13 cellular contexts compared by ENCODE assay signal in the genomic region with DNA sequence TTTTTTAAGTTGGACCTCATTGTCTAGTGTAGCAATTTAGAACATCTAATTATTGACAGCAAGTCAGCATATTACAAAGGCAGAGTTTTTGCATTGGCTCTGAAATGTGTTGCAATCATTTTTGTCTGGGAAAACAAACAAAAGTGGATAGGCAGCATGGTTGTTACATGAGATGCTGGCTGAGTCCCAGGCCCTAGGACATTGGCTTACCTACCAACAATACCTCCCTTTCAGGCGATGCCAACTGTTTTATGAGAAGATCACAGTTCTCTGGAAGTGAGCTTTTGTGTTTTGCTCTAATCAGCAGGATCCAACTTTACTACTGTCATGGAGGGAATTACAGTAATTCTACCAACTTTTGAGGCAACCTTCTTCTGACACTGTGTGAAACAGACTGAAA.
DNase-seq lines count a peak whose midpoint lies in the region; ATAC-seq, FAIRE-seq and TF ChIP-seq lines count a peak whose summit lies in the region.
"Had no signal": no experiment of that assay in that cellular context is flagged by ENCODE, and none has a peak within 500 bp of the region (broad histone marks: within the 10 kb centered on the region; RNA-seq: fewer than 3 reads in every experiment).

No MANE protein-coding gene starts in this region.

- no peaks in the 10 kb centered on the region for H3K79me2 ChIP-seq in HepG2 (ENCODE audit: insufficient read depth, low read length)

- no peaks in the 10 kb centered on the region for H3K36me3 ChIP-seq in breast epithelium
- H3K36me3 ChIP-seq in HepG2 (replicated peaks in 1 of 2; ENCODE audit: control insufficient read depth in 1 of 2, insufficient read depth in 2 of 2, low read length in 2 of 2) = no peaks in the 10 kb centered on the region
- no peaks in the 10 kb centered on the region for H3K36me3 ChIP-seq in urinary bladder (ENCODE audit: insufficient read depth)

- no peak overlapping the region for H3K4me3 ChIP-seq in breast epithelium
- H3K4me3 ChIP-seq in HepG2 (replicated peaks in 1 of 3; ENCODE audit: insufficient read depth in 1 of 3, low read depth in 2 of 3, low read length in 3 of 3) = peak overlapping the region in 1 of 3 experiments; percentile 35; a peak in 1 of 6 replicates
- no peak overlapping the region for H3K4me3 ChIP-seq in urinary bladder (ENCODE audit: low read depth, low read length)

- H3K9me3 ChIP-seq in breast epithelium = no peaks in the 10 kb centered on the region
- no peaks in the 10 kb centered on the region for H3K9me3 ChIP-seq in HepG2 (ENCODE audit: low read length)

- no peaks in the 10 kb centered on the region for H3K27me3 ChIP-seq in breast epithelium
- no peaks in the 10 kb centered on the region for H3K27me3 ChIP-seq in HepG2 (ENCODE audit: control insufficient read depth in 1 of 2, insufficient read depth in 2 of 2, low read length in 2 of 2)

- H3K9ac ChIP-seq in HepG2 (ENCODE audit: insufficient read depth, low read depth, low read length) = peak overlapping the region; percentile 51

- H4K20me1 ChIP-seq in HepG2 (ENCODE audit: insufficient read depth, low read length) = no peaks in the 10 kb centered on the region

- TF ChIP-seq EP300 in HepG2 (IDR thresholded peaks at IDR 0.05; ENCODE audit: low read depth in 2 of 2, low read length in 2 of 2) (peak in 1 of 2 experiments; percentile 75; a peak in 2 of 4 replicates), HepG2 (CRISPR knock-in tag; IDR thresholded peaks at IDR 0.05; ENCODE audit: borderline replicate concordance) (no peak)

- TF ChIP-seq CTCF in breast epithelium (IDR thresholded peaks at IDR 0.05) = no peak
- no peak for TF ChIP-seq CTCF in HepG2 (CRISPR knock-in tag; IDR thresholded peaks at IDR 0.05)

- H3K4me1 ChIP-seq in breast epithelium (no peaks in the 10 kb centered on the region), HepG2 (ENCODE audit: insufficient read depth, low read length) (peaks cover 65% of the 10 kb centered on the region), urinary bladder (ENCODE audit: insufficient read depth) (no peaks in the 10 kb centered on the region)

- POLR2A ChIA-PET in HepG2 (lab: Yijun Ruan, JAX) = interaction anchor here (0.8 to 1.9 kb wide), 5 partner anchors 13 to 109 kb away, joined by 3 to 9 read pairs (median 5); partner anchors contain the start of gene CXADR

- WGBS in HepG2 (ENCODE audit: low lambda C conversion rate) = 0% methylated on average over 1 of the region's 1 CpG
- WGBS in urinary bladder = 93% methylated on average over 1 of the region's 1 CpG

- TF ChIP-seq POLR2A in breast epithelium (IDR thresholded peaks at IDR 0.05) (no peak), HepG2 (IDR thresholded peaks at IDR 0.05; ENCODE audit: insufficient read depth in 1 of 2, low read depth in 2 of 2, low read length in 2 of 2) (no peak)

- BruUV-seq in HepG2 (replicated peaks; lab: Mats Ljungman, UMichigan) = no TSS peak

- intact Hi-C loops in breast epithelium (cut with DNase I; ENCODE audit: low total_unique reads) = no loop called here
- intact Hi-C loops in HepG2 (cut with micrococcal nuclease; ENCODE audit: unreplicated experiment) = loop anchor here (1.0 kb wide), 1 partner anchor 13 kb away; no protein-coding TSS in a partner anchor

- ATAC-seq in HepG2 (peak; percentile 91), HG02981 (IDR thresholded peaks at IDR 0.05; ENCODE audit: unreplicated experiment) (no peak), GM21786 (IDR thresholded peaks at IDR 0.05; ENCODE audit: unreplicated experiment) (no peak), GM18517 (IDR thresholded peaks at IDR 0.05; ENCODE audit: unreplicated experiment) (no peak)
- ATAC-seq: activated CD8-positive, alpha-beta memory T cell treated with anti-CD3 and anti-CD28 coated beads, Interleukin-2, amount 10 ng/mL, durations not matched to agents 7 days and 5 days had no signal

- CTCF ChIA-PET in HepG2 (lab: Yijun Ruan, JAX; ENCODE audit: low intra/inter-chr PET ratio, low total read pairs) = no interaction called here

- in situ Hi-C loops in HepG2 (cut with HindIII; ENCODE audit: extremely low pct_ligation_motif_present, low pct_unique_long_range_greater_than_20kb) = no loop called here

- peak; percentile 67 for FAIRE-seq in HepG2 (lab: Jason Lieb, UNC)
- FAIRE-seq: A204.1, G401.6 had no signal

- DNase-seq in DMS79 treated with DMSO at 0.1 percent for 48 hours (lab: John Stamatoyannopoulos, UW) (peak; percentile 30), DMS79 (lab: John Stamatoyannopoulos, UW) (no peak), breast epithelium (ENCODE audit: low spot score in 2 of 2) (peak; percentile 72 to 89), HepG2 (ENCODE audit: low spot score) (peak; percentile 97)
- DNase-seq: activated CD8-positive, alpha-beta memory T cell treated with anti-CD3 and anti-CD28 coated beads, Interleukin-2, amount 10 ng/mL, durations not matched to agents 7 days and 5 days; NCI-H82; stimulated activated CD4-positive, alpha-beta T cell treated with anti-CD3 and anti-CD28 coated beads, Interleukin-15, amount 100 ng/mL, for 24 hours had no signal

- no peak overlapping the region for H2AFZ ChIP-seq in HepG2 (ENCODE audit: low read length)

- H3K27ac ChIP-seq in breast epithelium (peak overlapping the region; percentile 58 to 60), HepG2 (ENCODE audit: extremely low read length, insufficient read depth, low read length) (peak overlapping the region; percentile 69), urinary bladder (ENCODE audit: low read depth) (peak overlapping the region; percentile 5)

- peak overlapping the region; percentile 34 for H3K4me2 ChIP-seq in HepG2 (ENCODE audit: low read depth, low read length)

- no peak for TF ChIP-seq RAD21 in HepG2 (CRISPR knock-in tag; IDR thresholded peaks at IDR 0.05)

TF ChIP-seq in HepG2, 621 proteins besides CTCF, POLR2A, EP300 and RAD21 (continues in another document):
- TF ChIP-seq, protein P1, sequence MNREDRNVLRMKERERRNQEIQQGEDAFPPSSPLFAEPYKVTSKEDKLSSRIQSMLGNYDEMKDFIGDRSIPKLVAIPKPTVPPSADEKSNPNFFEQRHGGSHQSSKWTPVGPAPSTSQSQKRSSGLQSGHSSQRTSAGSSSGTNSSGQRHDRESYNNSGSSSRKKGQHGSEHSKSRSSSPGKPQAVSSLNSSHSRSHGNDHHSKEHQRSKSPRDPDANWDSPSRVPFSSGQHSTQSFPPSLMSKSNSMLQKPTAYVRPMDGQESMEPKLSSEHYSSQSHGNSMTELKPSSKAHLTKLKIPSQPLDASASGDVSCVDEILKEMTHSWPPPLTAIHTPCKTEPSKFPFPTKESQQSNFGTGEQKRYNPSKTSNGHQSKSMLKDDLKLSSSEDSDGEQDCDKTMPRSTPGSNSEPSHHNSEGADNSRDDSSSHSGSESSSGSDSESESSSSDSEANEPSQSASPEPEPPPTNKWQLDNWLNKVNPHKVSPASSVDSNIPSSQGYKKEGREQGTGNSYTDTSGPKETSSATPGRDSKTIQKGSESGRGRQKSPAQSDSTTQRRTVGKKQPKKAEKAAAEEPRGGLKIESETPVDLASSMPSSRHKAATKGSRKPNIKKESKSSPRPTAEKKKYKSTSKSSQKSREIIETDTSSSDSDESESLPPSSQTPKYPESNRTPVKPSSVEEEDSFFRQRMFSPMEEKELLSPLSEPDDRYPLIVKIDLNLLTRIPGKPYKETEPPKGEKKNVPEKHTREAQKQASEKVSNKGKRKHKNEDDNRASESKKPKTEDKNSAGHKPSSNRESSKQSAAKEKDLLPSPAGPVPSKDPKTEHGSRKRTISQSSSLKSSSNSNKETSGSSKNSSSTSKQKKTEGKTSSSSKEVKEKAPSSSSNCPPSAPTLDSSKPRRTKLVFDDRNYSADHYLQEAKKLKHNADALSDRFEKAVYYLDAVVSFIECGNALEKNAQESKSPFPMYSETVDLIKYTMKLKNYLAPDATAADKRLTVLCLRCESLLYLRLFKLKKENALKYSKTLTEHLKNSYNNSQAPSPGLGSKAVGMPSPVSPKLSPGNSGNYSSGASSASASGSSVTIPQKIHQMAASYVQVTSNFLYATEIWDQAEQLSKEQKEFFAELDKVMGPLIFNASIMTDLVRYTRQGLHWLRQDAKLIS (CRISPR knock-in tag; IDR thresholded peaks at IDR 0.05) = no peak
- TF ChIP-seq GFI1 (CRISPR knock-in tag; IDR thresholded peaks at IDR 0.05; ENCODE audit: borderline replicate concordance) (0 out of 2 replicates have a peak, but pooled peaks have one; percentile 16), ATF2 (CRISPR knock-in tag; IDR thresholded peaks at IDR 0.05) (peak; percentile 54; the same call in 1 of the 2 replicates), NFE2L2 (IDR thresholded peaks at IDR 0.05; ENCODE audit: low read length) (peak; percentile 10; the same call in 1 of the 2 replicates), EHMT2 (IDR thresholded peaks at IDR 0.05; ENCODE audit: borderline replicate concordance, low read depth, low read length) (peak; percentile 50; the same call in 1 of the 2 replicates), HDAC2 (CRISPR knock-in tag; IDR thresholded peaks at IDR 0.05) (peak; percentile 65), HNF1B (CRISPR knock-in tag; IDR thresholded peaks at IDR 0.05) (no peak)

Comparison
In these comparisons a context has a peak if more than half of its experiments do, and no peak if none do; other contexts are left out.
1. H3K27ac ChIP-seq: peak in every context shown above with its lines; median percentile 69 in HepG2; 59 in breast epithelium; 5 in urinary bladder.